Comparison of ENCODE assay signal across 15 cellular contexts in the genomic region with DNA sequence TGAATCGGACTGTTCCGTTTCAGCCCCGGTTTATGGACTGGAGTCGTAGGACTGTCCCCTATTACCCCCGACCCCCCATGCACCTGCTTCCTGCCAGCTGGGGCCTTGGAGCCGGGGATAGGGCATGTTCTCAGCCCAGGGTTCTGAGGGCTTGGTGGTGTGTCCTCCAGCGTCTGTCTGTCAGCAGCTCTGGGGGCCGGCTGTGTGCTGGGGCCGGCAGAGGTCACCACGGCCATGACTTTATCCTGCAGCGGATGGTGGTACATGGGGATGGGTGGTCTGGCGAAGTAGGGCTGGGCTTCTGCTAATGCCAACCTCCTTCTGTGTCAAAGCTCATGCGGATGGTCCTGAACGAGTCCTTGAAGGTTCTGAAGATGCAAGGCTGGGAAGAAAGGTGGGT. TPM values are rescaled to one million over a fixed set of nuclear protein-coding genes. Genes with fewer than 3 reads are reported as not detected.
A peak's percentile ranks its signal among the peaks of the same experiment; 100 is the strongest.
DNase-seq lines count a peak whose midpoint lies in the region; ATAC-seq and TF ChIP-seq lines count a peak whose summit lies in the region.
"Had no signal": no experiment of that assay in that cellular context is flagged by ENCODE, and none has a peak within 500 bp of the region (broad histone marks: within the 10 kb centered on the region; RNA-seq: fewer than 3 reads in every experiment).

No MANE protein-coding gene starts in this region.

- no peaks in the 10 kb centered on the region for H3F3A ChIP-seq in neural progenitor cell (ENCODE audit: low read depth)

- H3K79me2 ChIP-seq in neural progenitor cell (ENCODE audit: low read depth) (peaks cover 35% of the 10 kb centered on the region), mammary epithelial cell (ENCODE audit: insufficient read depth, low read length) (peaks cover 57% of the 10 kb centered on the region)

- peaks cover 36% of the 10 kb centered on the region for H3K36me3 Mint-ChIP-seq in neural progenitor cell
- peaks cover 82% of the 10 kb centered on the region for H3K36me3 Mint-ChIP-seq in activated T-helper 2 cell treated with anti-CD3 and anti-CD28 coated beads, Interferon-gamma antibody, Interleukin-2, Interleukin-4, amounts not matched to agents 10 μg/mL and 5 μg/mL and 100 μg/mL, durations not matched to agents 14 hours and 24 hours and 36 hours (ENCODE audit: low read depth)

- ATAC-seq in right cardiac atrium (no peak), left cardiac atrium (no peak), HG03565 (IDR thresholded peaks at IDR 0.05; ENCODE audit: unreplicated experiment) (no peak)
- ATAC-seq: GM23338, HCT116 had no signal

- dilution Hi-C loops in mammary epithelial cell (cut with HindIII; ENCODE audit: low sequenced_read_pairs), result no loop called here

- H3K27ac Mint-ChIP-seq in neural progenitor cell, result no peak overlapping the region
- H3K27ac Mint-ChIP-seq in activated T-helper 2 cell treated with anti-CD3 and anti-CD28 coated beads, Interferon-gamma antibody, Interleukin-2, Interleukin-4, amounts not matched to agents 10 μg/mL and 5 μg/mL and 100 μg/mL, durations not matched to agents 14 hours and 24 hours and 36 hours, result no peak overlapping the region
- H3K27ac Mint-ChIP-seq: B cell; CD4-positive, alpha-beta T cell; GM23338; HFFc6 had no signal

- H3K36me3 ChIP-seq in neural progenitor cell, result no peaks in the 10 kb centered on the region
- H3K36me3 ChIP-seq in mammary epithelial cell (ENCODE audit: insufficient read depth, low read length), result peaks cover 40% of the 10 kb centered on the region

- peaks cover 20% of the 10 kb centered on the region for H3K4me1 Mint-ChIP-seq in neural progenitor cell
- H3K4me1 Mint-ChIP-seq in activated T-helper 2 cell treated with anti-CD3 and anti-CD28 coated beads, Interferon-gamma antibody, Interleukin-2, Interleukin-4, amounts not matched to agents 10 μg/mL and 5 μg/mL and 100 μg/mL, durations not matched to agents 14 hours and 24 hours and 36 hours (ENCODE audit: low read depth), result peaks cover 20% of the 10 kb centered on the region

- H3K4me1 ChIP-seq in right cardiac atrium (ENCODE audit: control insufficient read depth, insufficient read depth, low read length) (no peaks in the 10 kb centered on the region), neural progenitor cell (peaks cover 9% of the 10 kb centered on the region), mammary epithelial cell (ENCODE audit: insufficient read depth, low read length) (peaks cover 8% of the 10 kb centered on the region)
- H3K4me1 ChIP-seq: Caco-2 had no signal

- no peak for TF ChIP-seq CTCF in neural progenitor cell (IDR thresholded peaks at IDR 0.05)
- no peak for TF ChIP-seq CTCF in mammary epithelial cell (conservative IDR thresholded peaks at IDR 0.05 in 1 of 2, IDR thresholded peaks at IDR 0.05 in 1 of 2; ENCODE audit: extremely low read depth in 1 of 2, insufficient read depth in 1 of 2, low read depth in 1 of 2, low read length in 2 of 2)

- peaks cover 14% of the 10 kb centered on the region for H4K20me1 ChIP-seq in neural progenitor cell (ENCODE audit: low read depth)
- H4K20me1 ChIP-seq in mammary epithelial cell (ENCODE audit: insufficient read depth, low read length), result no peaks in the 10 kb centered on the region

- H2AFZ ChIP-seq in neural progenitor cell (replicated peaks) (no peak overlapping the region), mammary epithelial cell (ENCODE audit: low read depth, low read length) (no peak overlapping the region)
- H2AFZ ChIP-seq: GM23338 had no signal

- H3K4me2 ChIP-seq in neural progenitor cell, result no peak overlapping the region
- no peak overlapping the region for H3K4me2 ChIP-seq in mammary epithelial cell (ENCODE audit: insufficient read depth, low read depth, low read length)
- H3K4me2 ChIP-seq: GM23338 had no signal

- H3K27ac ChIP-seq in right cardiac atrium (ENCODE audit: low read length) (no peak overlapping the region), neural progenitor cell (no peak overlapping the region), mammary epithelial cell (ENCODE audit: insufficient read depth, low read depth, low read length) (no peak overlapping the region)

- CTCF ChIA-PET in mammary epithelial cell (lab: Charles Lee; ENCODE audit: low non-redundant PET), result no interaction called here

- H3K4me3 ChIP-seq in right cardiac atrium (ENCODE audit: low read length) (no peak overlapping the region), neural progenitor cell (no peak overlapping the region), mammary epithelial cell (replicated peaks in 1 of 3; ENCODE audit: insufficient read depth in 1 of 3, low read depth in 2 of 3, low read length in 3 of 3) (no peak overlapping the region)
- H3K4me3 ChIP-seq: GM23338 had no signal

- H3K4me3 Mint-ChIP-seq in neural progenitor cell, result peak overlapping the region; percentile 3
- no peak overlapping the region for H3K4me3 Mint-ChIP-seq in activated T-helper 2 cell treated with anti-CD3 and anti-CD28 coated beads, Interferon-gamma antibody, Interleukin-2, Interleukin-4, amounts not matched to agents 10 μg/mL and 5 μg/mL and 100 μg/mL, durations not matched to agents 14 hours and 24 hours and 36 hours (ENCODE audit: low read depth)
- H3K4me3 Mint-ChIP-seq: B cell; CD4-positive, alpha-beta T cell; GM23338; HFFc6 had no signal

- BruUV-seq in mammary epithelial cell (replicated peaks; lab: Mats Ljungman, UMichigan), result no TSS peak

- H3K9me3 Mint-ChIP-seq in neural progenitor cell, result no peaks in the 10 kb centered on the region
- H3K9me3 Mint-ChIP-seq in activated T-helper 2 cell treated with anti-CD3 and anti-CD28 coated beads, Interferon-gamma antibody, Interleukin-2, Interleukin-4, amounts not matched to agents 10 μg/mL and 5 μg/mL and 100 μg/mL, durations not matched to agents 14 hours and 24 hours and 36 hours, result no peaks in the 10 kb centered on the region
- H3K9me3 Mint-ChIP-seq: CD4-positive, alpha-beta T cell; GM23338; HFFc6; IgD-negative memory B cell had no signal

- H3K27me3 ChIP-seq in right cardiac atrium (ENCODE audit: control insufficient read depth, insufficient read depth), result no peaks in the 10 kb centered on the region
- H3K27me3 ChIP-seq in neural progenitor cell, result no peaks in the 10 kb centered on the region
- H3K27me3 ChIP-seq in mammary epithelial cell (ENCODE audit: insufficient read depth, low read length), result no peaks in the 10 kb centered on the region

- H3K9me3 ChIP-seq in right cardiac atrium (ENCODE audit: control insufficient read depth, low read length), result no peaks in the 10 kb centered on the region
- H3K9me3 ChIP-seq in neural progenitor cell (ENCODE audit: low read depth), result no peaks in the 10 kb centered on the region
- no peaks in the 10 kb centered on the region for H3K9me3 ChIP-seq in mammary epithelial cell (replicated peaks; ENCODE audit: insufficient read depth, low read length)
- H3K9me3 ChIP-seq: Caco-2 had no signal

- H3K9ac ChIP-seq in neural progenitor cell (no peak overlapping the region), mammary epithelial cell (ENCODE audit: insufficient read depth, low read length) (no peak overlapping the region)

- 89% methylated on average over 14 of the region's 14 CpGs for WGBS in right cardiac atrium
- WGBS in mammary epithelial cell (ENCODE audit: low coverage, missing lambda C conversion rate), result 92% methylated on average over 12 of the region's 14 CpGs

- intact Hi-C loops in right cardiac atrium (cut with DNase I) (loop anchor here in 1 of 4 donors (10.0 kb wide), 1 partner anchor 150 kb away; no protein-coding TSS in a partner anchor), left cardiac atrium (cut with DNase I) (no loop called here), mammary epithelial cell (cut with micrococcal nuclease) (no loop called here)
- intact Hi-C loops in activated T-helper 2 cell treated with anti-CD3 and anti-CD28 coated beads, Interferon-gamma antibody, Interleukin-2, Interleukin-4, amounts not matched to agents 10 μg/mL and 5 μg/mL and 100 μg/mL, durations not matched to agents 14 hours and 24 hours and 36 hours (cut with micrococcal nuclease), result no loop called here

- H3K27me3 Mint-ChIP-seq in neural progenitor cell (ENCODE audit: insufficient read depth, low read depth), result peaks cover 5% of the 10 kb centered on the region
- H3K27me3 Mint-ChIP-seq in activated T-helper 2 cell treated with anti-CD3 and anti-CD28 coated beads, Interferon-gamma antibody, Interleukin-2, Interleukin-4, amounts not matched to agents 10 μg/mL and 5 μg/mL and 100 μg/mL, durations not matched to agents 14 hours and 24 hours and 36 hours (ENCODE audit: low read depth), result no peaks in the 10 kb centered on the region
- H3K27me3 Mint-ChIP-seq: B cell; CD4-positive, alpha-beta T cell; IgD-negative memory B cell had no signal

- DNase-seq in right cardiac atrium (peak in 2 of 3 donors; percentile 13 to 35), left cardiac atrium (no peak), epidermal melanocyte (ENCODE audit: insufficient read length, low spot score) (peak; percentile 11), neural progenitor cell (ENCODE audit: low spot score) (no peak), mammary epithelial cell (no peak)
- DNase-seq in activated T-helper 2 cell treated with anti-CD3 and anti-CD28 coated beads, Interferon-gamma antibody, Interleukin-2, Interleukin-4, amounts not matched to agents 10 μg/mL and 5 μg/mL and 100 μg/mL, durations not matched to agents 14 hours and 24 hours and 36 hours (ENCODE audit: low spot score), result no peak
- DNase-seq: C1 segment of cervical spinal cord; Caco-2; CD4-positive, alpha-beta T cell; HFFc6 had no signal

- in situ Hi-C loops in mammary epithelial cell (cut with MboI; ENCODE audit: low sequenced_read_pairs in 2 of 2), result no loop called here

RNA-seq across cellular contexts. Expression of a gene that starts 5.5 kb away (rescaled TPM):
- 10 to 100 TPM in 3 of 4 donors, 1 to 10 TPM in 1; 9.6 to 12.9 (median 11.1) TPM for total RNA-seq in right cardiac atrium
- 7.2 TPM for polyA plus RNA-seq in right cardiac atrium
- total RNA-seq in left cardiac atrium, result 10 to 100 TPM; 10.6 to 14.9 TPM
- 18.4 and 32.5 TPM in 2 replicates for total RNA-seq in neural progenitor cell (ENCODE audit: low replicate concordance)
- 67.1 and 71.7 TPM in 2 replicates for total RNA-seq in activated T-helper 2 cell treated with anti-CD3 and anti-CD28 coated beads, Interferon-gamma antibody, Interleukin-2, Interleukin-4, amounts not matched to agents 10 μg/mL and 5 μg/mL and 100 μg/mL, durations not matched to agents 14 hours and 24 hours and 36 hours
- 10 to 100 TPM; 20.7 to 40.8 TPM for total RNA-seq in mammary epithelial cell
- polyA plus RNA-seq in mammary epithelial cell, result 21.9 TPM
- polyA minus RNA-seq in mammary epithelial cell, result 134 TPM

RNA-seq across cellular contexts. Expression of a gene that starts 18.7 kb away (rescaled TPM):
- total RNA-seq in right cardiac atrium (10 to 100 TPM; 28.6 to 36.2 (median 31.8) TPM), left cardiac atrium (10 to 100 TPM; 33.0 to 40.2 TPM), neural progenitor cell (ENCODE audit: low replicate concordance) (7.1 and 8.5 TPM in 2 replicates), mammary epithelial cell (10 to 100 TPM; 10.7 to 78.9 TPM)
- polyA plus RNA-seq in right cardiac atrium (57.5 TPM), mammary epithelial cell (148 TPM)
- 55.8 TPM in 2 replicates for total RNA-seq in activated T-helper 2 cell treated with anti-CD3 and anti-CD28 coated beads, Interferon-gamma antibody, Interleukin-2, Interleukin-4, amounts not matched to agents 10 μg/mL and 5 μg/mL and 100 μg/mL, durations not matched to agents 14 hours and 24 hours and 36 hours
- 31.7 TPM for polyA minus RNA-seq in mammary epithelial cell

Comparison
In these comparisons a context has a peak if more than half of its experiments do, and no peak if none do; other contexts are left out.
1. DNase-seq: peak in right cardiac atrium (2 of 3) and epidermal melanocyte (single experiment); none in left cardiac atrium (single experiment), neural progenitor cell (single experiment), activated T-helper 2 cell treated with anti-CD3 and anti-CD28 coated beads, Interferon-gamma antibody, Interleukin-2, Interleukin-4, amounts not matched to agents 10 μg/mL and 5 μg/mL and 100 μg/mL, durations not matched to agents 14 hours and 24 hours and 36 hours (single experiment) and mammary epithelial cell (single experiment).